16 cellular contexts compared by ENCODE assay signal in the genomic region with DNA sequence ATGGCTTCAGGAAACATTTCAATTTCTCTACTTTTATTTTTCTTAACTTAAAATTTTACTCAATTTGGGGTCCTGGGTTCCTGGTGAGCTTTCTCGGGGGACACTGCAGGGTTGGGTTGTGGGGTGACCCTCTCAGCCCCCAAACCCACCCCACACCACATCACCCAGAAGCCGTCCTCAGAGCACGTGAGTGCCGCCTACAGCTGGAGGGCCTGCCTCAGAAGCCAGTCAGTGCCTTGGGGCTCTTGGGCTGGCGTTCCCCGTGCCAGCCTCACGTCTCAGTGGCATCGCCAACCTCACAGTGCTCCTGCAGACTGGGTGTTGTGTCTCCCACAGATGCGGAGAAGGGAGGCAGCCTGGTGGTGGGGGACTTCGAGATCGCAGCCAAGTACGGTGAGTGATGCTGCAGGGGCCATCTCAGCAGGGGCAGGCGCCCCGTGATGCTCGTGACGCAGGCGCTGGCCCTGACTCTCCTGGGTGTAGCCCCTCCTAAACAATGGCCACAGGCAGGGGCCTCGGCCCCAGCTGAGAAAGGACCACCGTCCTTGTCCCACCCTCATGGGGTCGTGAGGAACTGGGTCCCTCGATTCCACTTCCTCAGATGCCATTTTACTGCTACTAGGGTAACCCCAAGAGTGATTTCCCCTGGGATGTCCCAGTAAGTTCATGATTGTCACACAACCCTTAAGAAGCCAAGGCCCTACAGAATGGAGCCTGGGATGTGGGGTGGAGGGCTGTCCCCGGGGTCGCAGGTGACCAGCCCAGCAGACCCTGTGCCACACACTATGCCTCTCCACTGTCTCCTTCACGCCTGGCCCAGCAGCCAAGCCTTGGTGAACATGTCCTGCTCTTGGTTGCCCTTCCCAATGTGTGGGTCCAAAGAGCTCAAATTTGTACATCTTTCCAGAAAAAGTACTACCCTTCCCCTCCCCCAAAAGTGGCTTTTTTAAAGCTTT. TPM values are rescaled to one million over a fixed set of nuclear protein-coding genes. Genes with fewer than 3 reads are reported as not detected.
A peak's percentile ranks its signal among the peaks of the same experiment; 100 is the strongest.
DNase-seq lines count a peak whose midpoint lies in the region; ATAC-seq and TF ChIP-seq lines count a peak whose summit lies in the region.
"Had no signal": no experiment of that assay in that cellular context is flagged by ENCODE, and none has a peak within 500 bp of the region (broad histone marks: within the 10 kb centered on the region; RNA-seq: fewer than 3 reads in every experiment).

No MANE protein-coding gene starts in this region.

- H3K9me3 ChIP-seq in Karpas-422 (ENCODE audit: low read length) (no peaks in the 10 kb centered on the region), endodermal cell (ENCODE audit: control insufficient read depth, low read length) (no peaks in the 10 kb centered on the region)
- H3K9me3 ChIP-seq: lower lobe of right lung, sigmoid colon had no signal

- H3K27me3 ChIP-seq in Karpas-422 (ENCODE audit: low read length) = no peaks in the 10 kb centered on the region
- no peaks in the 10 kb centered on the region for H3K27me3 ChIP-seq in endodermal cell (ENCODE audit: control insufficient read depth, insufficient read depth, low read length, poor library complexity, severe bottlenecking)
- H3K27me3 ChIP-seq: sigmoid colon had no signal

- H3K9ac ChIP-seq in Karpas-422 (ENCODE audit: low read length) = peak overlapping the region; percentile 72
- peak overlapping the region; percentile 63 for H3K9ac ChIP-seq in endodermal cell (ENCODE audit: extremely low read depth, low read length, poor library complexity, severe bottlenecking)

- TF ChIP-seq CTCF in endodermal cell (conservative IDR thresholded peaks at IDR 0.05) = no peak

- intact Hi-C loops in activated CD4-positive, alpha-beta memory T cell treated with anti-CD3 and anti-CD28 coated beads for 36 hours (cut with micrococcal nuclease) = loop anchor here (1.0 kb wide), 1 partner anchor 14 kb away; no protein-coding TSS in a partner anchor
- intact Hi-C loops in posterior vena cava (cut with DNase I) = no loop called here

- no peak overlapping the region for H3K4me3 Mint-ChIP-seq in activated CD4-positive, alpha-beta memory T cell treated with anti-CD3 and anti-CD28 coated beads, Interleukin-2, amount 10 ng/mL, durations not matched to agents 7 days and 5 days
- H3K4me3 Mint-ChIP-seq in activated CD4-positive, alpha-beta memory T cell treated with anti-CD3 and anti-CD28 coated beads for 36 hours = no peak overlapping the region
- peak overlapping the region; percentile 37 for H3K4me3 Mint-ChIP-seq in endodermal cell
- H3K4me3 Mint-ChIP-seq: GM23338, nephron had no signal

- H3K27ac ChIP-seq in Karpas-422 (ENCODE audit: low read length) (peak overlapping the region; percentile 97), endodermal cell (ENCODE audit: low read depth, low read length) (no peak overlapping the region)
- H3K27ac ChIP-seq: lower lobe of right lung had no signal

- no peak overlapping the region for H2AFZ ChIP-seq in Karpas-422 (ENCODE audit: low read length)
- H2AFZ ChIP-seq: GM23338 had no signal

- CTCF ChIA-PET in activated CD4-positive, alpha-beta memory T cell treated with anti-CD3 and anti-CD28 coated beads, Interleukin-2, amount 10 ng/mL, durations not matched to agents 7 days and 5 days (lab: Charles Lee) = interaction anchor here (0.6 to 1.5 kb wide), 6 partner anchors 12 to 184 kb away, joined by 3 to 8 read pairs (median 4); a partner anchor contains a TSS
- CTCF ChIA-PET in activated CD4-positive, alpha-beta memory T cell treated with anti-CD3 and anti-CD28 coated beads for 36 hours (lab: Charles Lee) = interaction anchor here (0.7 to 1.3 kb wide), 6 partner anchors 9 to 230 kb away, joined by 3 to 7 read pairs (median 3); no protein-coding TSS in a partner anchor

- H3K4me2 ChIP-seq in Karpas-422 (ENCODE audit: low read depth, low read length, poor library complexity, severe bottlenecking) = peak overlapping the region; percentile 67
- H3K4me2 ChIP-seq: GM23338 had no signal

- peak overlapping the region; percentile 58 for H3K27ac Mint-ChIP-seq in activated CD4-positive, alpha-beta memory T cell treated with anti-CD3 and anti-CD28 coated beads, Interleukin-2, amount 10 ng/mL, durations not matched to agents 7 days and 5 days
- H3K27ac Mint-ChIP-seq in activated CD4-positive, alpha-beta memory T cell treated with anti-CD3 and anti-CD28 coated beads for 36 hours = no peak overlapping the region
- peak overlapping the region; percentile 97 for H3K27ac Mint-ChIP-seq in endodermal cell

- H4K20me1 ChIP-seq in Karpas-422 (ENCODE audit: insufficient read depth, low read depth, low read length) = no peaks in the 10 kb centered on the region

- peaks cover 25% of the 10 kb centered on the region; the same call in 1 of the 2 replicates for H3K36me3 ChIP-seq in Karpas-422 (ENCODE audit: insufficient read depth, low read length)
- H3K36me3 ChIP-seq in endodermal cell (ENCODE audit: control insufficient read depth, insufficient read depth, low read length) = peaks cover 23% of the 10 kb centered on the region

- WGBS in endodermal cell (ENCODE audit: insufficient coverage in 1 of 2, insufficient read length in 1 of 2), 2 experiments = 95% methylated on average over 19 to 24 of the region's 24 CpGs

- peaks cover 9% of the 10 kb centered on the region for H3K4me1 Mint-ChIP-seq in activated CD4-positive, alpha-beta memory T cell treated with anti-CD3 and anti-CD28 coated beads, Interleukin-2, amount 10 ng/mL, durations not matched to agents 7 days and 5 days
- peaks cover 6% of the 10 kb centered on the region for H3K4me1 Mint-ChIP-seq in activated CD4-positive, alpha-beta memory T cell treated with anti-CD3 and anti-CD28 coated beads for 36 hours (ENCODE audit: low read depth)
- peaks cover 17% of the 10 kb centered on the region for H3K4me1 Mint-ChIP-seq in endodermal cell

- H3K27me3 Mint-ChIP-seq in activated CD4-positive, alpha-beta memory T cell treated with anti-CD3 and anti-CD28 coated beads, Interleukin-2, amount 10 ng/mL, durations not matched to agents 7 days and 5 days = no peaks in the 10 kb centered on the region
- H3K27me3 Mint-ChIP-seq in activated CD4-positive, alpha-beta memory T cell treated with anti-CD3 and anti-CD28 coated beads for 36 hours = no peaks in the 10 kb centered on the region
- H3K27me3 Mint-ChIP-seq in endodermal cell (ENCODE audit: insufficient read depth) = no peaks in the 10 kb centered on the region

- no peaks in the 10 kb centered on the region for H3K79me2 ChIP-seq in Karpas-422 (ENCODE audit: low read length)

- no peak for ATAC-seq in GM18907 (IDR thresholded peaks at IDR 0.05; ENCODE audit: unreplicated experiment)
- ATAC-seq: lower lobe of right lung had no signal

- no peaks in the 10 kb centered on the region for H3K9me2 ChIP-seq in Karpas-422 (replicated peaks; ENCODE audit: insufficient read depth, low read length)

- DNase-seq in activated CD4-positive, alpha-beta memory T cell treated with anti-CD3 and anti-CD28 coated beads, Interleukin-2, amount 10 ng/mL, durations not matched to agents 7 days and 5 days = no peak
- DNase-seq in activated CD4-positive, alpha-beta memory T cell treated with anti-CD3 and anti-CD28 coated beads for 36 hours = no peak
- peak; percentile 52 for DNase-seq in Karpas-422
- DNase-seq in endodermal cell = peak; percentile 33
- DNase-seq in posterior vena cava (ENCODE audit: low spot score) = peak; percentile 72
- DNase-seq in Kasumi-1 (lab: John Stamatoyannopoulos, UW) = no peak
- no peak for DNase-seq in amygdala (lab: John Stamatoyannopoulos, UW)
- DNase-seq: activated naive CD4-positive, alpha-beta T cell treated with anti-CD3 and anti-CD28 coated beads, Interleukin-2, amount 50 U/mL, for 16 hours; cerebellar nuclear complex; lower lobe of right lung; NCI-H2081; SHP77; sigmoid colon had no signal

- no peaks in the 10 kb centered on the region for H3K9me3 Mint-ChIP-seq in activated CD4-positive, alpha-beta memory T cell treated with anti-CD3 and anti-CD28 coated beads, Interleukin-2, amount 10 ng/mL, durations not matched to agents 7 days and 5 days
- no peaks in the 10 kb centered on the region for H3K9me3 Mint-ChIP-seq in activated CD4-positive, alpha-beta memory T cell treated with anti-CD3 and anti-CD28 coated beads for 36 hours
- H3K9me3 Mint-ChIP-seq in endodermal cell = no peaks in the 10 kb centered on the region
- H3K9me3 Mint-ChIP-seq: GM23338, nephron had no signal

- peak overlapping the region; percentile 13; the same call in 1 of the 2 replicates for H3K4me3 ChIP-seq in Karpas-422 (ENCODE audit: low read length)
- H3K4me3 ChIP-seq in endodermal cell (ENCODE audit: low read length) = no peak overlapping the region
- H3K4me3 ChIP-seq: GM23338, lower lobe of right lung, sigmoid colon had no signal

- peaks cover 4% of the 10 kb centered on the region for H3K36me3 Mint-ChIP-seq in activated CD4-positive, alpha-beta memory T cell treated with anti-CD3 and anti-CD28 coated beads, Interleukin-2, amount 10 ng/mL, durations not matched to agents 7 days and 5 days (ENCODE audit: low read depth)
- peaks cover 4% of the 10 kb centered on the region for H3K36me3 Mint-ChIP-seq in activated CD4-positive, alpha-beta memory T cell treated with anti-CD3 and anti-CD28 coated beads for 36 hours
- H3K36me3 Mint-ChIP-seq in endodermal cell (ENCODE audit: low read depth) = peaks cover 15% of the 10 kb centered on the region

- POLR2A ChIA-PET in activated CD4-positive, alpha-beta memory T cell treated with anti-CD3 and anti-CD28 coated beads, Interleukin-2, amount 10 ng/mL, durations not matched to agents 7 days and 5 days (lab: Charles Lee) = interaction anchor here (1.4 to 1.7 kb wide), 2 partner anchors 24 to 29 kb away, joined by 4 to 13 read pairs; a partner anchor contains a TSS
- POLR2A ChIA-PET in activated CD4-positive, alpha-beta memory T cell treated with anti-CD3 and anti-CD28 coated beads for 36 hours (lab: Charles Lee) = interaction anchor here (0.6 to 1.3 kb wide), 5 partner anchors 9 to 84 kb away, joined by 3 to 7 read pairs (median 4); a partner anchor contains a TSS

- H3K4me1 ChIP-seq in Karpas-422 (ENCODE audit: low read length) (peaks cover 97% of the 10 kb centered on the region), endodermal cell (ENCODE audit: control insufficient read depth, insufficient read depth, low read length) (peaks cover 14% of the 10 kb centered on the region)

RNA-seq across cellular contexts. Expression of a gene that starts 23.8 kb away (rescaled TPM):
- total RNA-seq in activated CD4-positive, alpha-beta memory T cell treated with anti-CD3 and anti-CD28 coated beads, Interleukin-2, amount 10 ng/mL, durations not matched to agents 7 days and 5 days = 10 to 100 TPM; 28.4 to 29.8 TPM
- total RNA-seq in activated CD4-positive, alpha-beta memory T cell treated with anti-CD3 and anti-CD28 coated beads for 36 hours = 10 to 100 TPM; 23.4 to 24.0 TPM
- total RNA-seq in Karpas-422 (2014; rRNA removed; shearing (Covaris generic); ENCODE audit: low replicate concordance) = 188 and 302 TPM in 2 replicates
- total RNA-seq in endodermal cell = 10 to 100 TPM; 59.3 to 66.8 TPM
- 48.4 TPM for polyA plus RNA-seq in endodermal cell (2013, experiment 1 of 2)
- 48.7 TPM for polyA plus RNA-seq in endodermal cell (2013, experiment 2 of 2)
- 100 to 1,000 TPM; 132 to 155 TPM for total RNA-seq in posterior vena cava

RNA-seq across cellular contexts. Expression of a gene that starts 28.5 kb away (rescaled TPM):
- 10 to 100 TPM; 47.7 to 48.2 TPM for total RNA-seq in activated CD4-positive, alpha-beta memory T cell treated with anti-CD3 and anti-CD28 coated beads, Interleukin-2, amount 10 ng/mL, durations not matched to agents 7 days and 5 days
- total RNA-seq in activated CD4-positive, alpha-beta memory T cell treated with anti-CD3 and anti-CD28 coated beads for 36 hours = 10 to 100 TPM; 48.5 to 51.0 TPM
- 100 and 125 TPM in 2 replicates for total RNA-seq in Karpas-422 (2014; rRNA removed; shearing (Covaris generic); ENCODE audit: low replicate concordance)
- 10 to 100 TPM; 77.1 to 93.6 TPM for total RNA-seq in endodermal cell
- polyA plus RNA-seq in endodermal cell (2013, experiment 1 of 2) = 49.8 TPM
- polyA plus RNA-seq in endodermal cell (2013, experiment 2 of 2) = 44.7 TPM
- 10 to 100 TPM; 48.5 to 51.0 TPM for total RNA-seq in posterior vena cava

Comparison
In these comparisons a context has a peak if more than half of its experiments do, and no peak if none do; other contexts are left out.
1. DNase-seq: peak in Karpas-422 (single experiment), endodermal cell (single experiment) and posterior vena cava (single experiment); none in activated CD4-positive, alpha-beta memory T cell treated with anti-CD3 and anti-CD28 coated beads, Interleukin-2, amount 10 ng/mL, durations not matched to agents 7 days and 5 days (single experiment), activated CD4-positive, alpha-beta memory T cell treated with anti-CD3 and anti-CD28 coated beads for 36 hours (single experiment), Kasumi-1 (0 of 2) and amygdala (0 of 56).